In genomic region chr17:64334851-64335250, GRCh38 we compare ENCODE assay signal across 23 cellular contexts. TPM values are rescaled to one million over a fixed set of nuclear protein-coding genes. Genes with fewer than 3 reads are reported as not detected.
DNase-seq lines count a peak whose midpoint lies in the region; ATAC-seq, FAIRE-seq and TF ChIP-seq lines count a peak whose summit lies in the region.
"Had no signal": no experiment of that assay in that cellular context is flagged by ENCODE, and none has a peak within 500 bp of the region (broad histone marks: within the 10 kb centered on the region; RNA-seq: fewer than 3 reads in every experiment).

No MANE protein-coding gene starts in this region.

- DNase-seq in CD14-positive monocyte (ENCODE audit: low spot score) (no peak), SJCRH30 (peak; percentile 57 to 74), lower lobe of right lung (no peak), HTR-8/SVneo (ENCODE audit: insufficient read length, low spot score) (no peak), NCI-H774 (lab: John Stamatoyannopoulos, UW) (no peak)
- DNase-seq in stimulated activated effector memory CD8-positive, alpha-beta T cell treated with anti-CD3 and anti-CD28 coated beads, Interleukin-12 subunit alpha, Interleukin-12 subunit beta, amount 100 ng/mL, for 72 hours (ENCODE audit: low spot score in 2 of 2), result no peak
- no peak for DNase-seq in NK-92 treated with Interleukin-12 subunit alpha and Interleukin-12 subunit beta, amount 100 ng/mL, for 24 hours (lab: John Stamatoyannopoulos, UW)
- DNase-seq: activated CD4-positive, alpha-beta T cell treated with anti-CD3 and anti-CD28 coated beads for 36 hours; activated effector memory CD4-positive, alpha-beta T cell treated with Interleukin-2 at 50 U/mL for 16 hours; activated naive CD8-positive, alpha-beta T cell treated with anti-CD3 and anti-CD28 coated beads, Interleukin-2, amount 50 U/mL, for 24 hours; body of pancreas; CD4-positive, alpha-beta memory T cell; effector CD4-positive, alpha-beta T cell; HFFc6; NCI-H1417 treated with DMSO at 0.1 percent for 48 hours; T-helper 2 cell; tibial artery had no signal

- H3K27me3 ChIP-seq in SJCRH30, result no peaks in the 10 kb centered on the region
- H3K27me3 ChIP-seq in lower lobe of right lung (ENCODE audit: low read depth), result no peaks in the 10 kb centered on the region
- H3K27me3 ChIP-seq: body of pancreas, tibial artery had no signal

- H3K9me3 Mint-ChIP-seq in CD14-positive monocyte, result peaks cover 0 to 3% (median 0%) of the 10 kb centered on the region in 7 donors
- H3K9me3 Mint-ChIP-seq in stimulated activated effector memory CD8-positive, alpha-beta T cell treated with anti-CD3 and anti-CD28 coated beads, Interleukin-12 subunit alpha, Interleukin-12 subunit beta, amount 100 ng/mL, for 72 hours, result no peaks in the 10 kb centered on the region
- H3K9me3 Mint-ChIP-seq: activated naive CD8-positive, alpha-beta T cell treated with anti-CD3 and anti-CD28 coated beads, Interleukin-2, amount 50 U/mL, for 24 hours; CD4-positive, alpha-beta memory T cell; GM23338; HFFc6; memory B cell; stimulated activated naive CD8-positive, alpha-beta T cell treated with anti-CD3 and anti-CD28 coated beads, Interleukin-15, Interleukin-2, amounts not matched to agents 100 ng/mL and 50 ng/mL, for 24 hours had no signal

- H3K36me3 Mint-ChIP-seq in CD14-positive monocyte, result peaks cover 60 to 73% of the 10 kb centered on the region in 2 donors
- no peaks in the 10 kb centered on the region for H3K36me3 Mint-ChIP-seq in stimulated activated effector memory CD8-positive, alpha-beta T cell treated with anti-CD3 and anti-CD28 coated beads, Interleukin-12 subunit alpha, Interleukin-12 subunit beta, amount 100 ng/mL, for 72 hours
- H3K36me3 Mint-ChIP-seq: CD4-positive, alpha-beta memory T cell had no signal

- no peaks in the 10 kb centered on the region for H3K36me3 ChIP-seq in SJCRH30
- peaks cover 29% of the 10 kb centered on the region for H3K36me3 ChIP-seq in lower lobe of right lung
- H3K36me3 ChIP-seq: tibial artery had no signal

- no peak for ATAC-seq in lower lobe of right lung
- no peak for ATAC-seq in stimulated activated effector memory CD8-positive, alpha-beta T cell treated with anti-CD3 and anti-CD28 coated beads, Interleukin-12 subunit alpha, Interleukin-12 subunit beta, amount 100 ng/mL, for 72 hours
- ATAC-seq: activated CD4-positive, alpha-beta T cell treated with anti-CD3 and anti-CD28 coated beads for 36 hours; activated naive CD8-positive, alpha-beta T cell treated with anti-CD3 and anti-CD28 coated beads, Interleukin-2, amount 50 U/mL, for 24 hours; body of pancreas; GM23338 had no signal

- peaks cover 7% of the 10 kb centered on the region for H3K4me1 ChIP-seq in SJCRH30
- peaks cover 96% of the 10 kb centered on the region for H3K4me1 ChIP-seq in lower lobe of right lung
- H3K4me1 ChIP-seq: body of pancreas had no signal

- peaks cover 0 to 2% (median 1%) of the 10 kb centered on the region in 3 donors for H3K27me3 Mint-ChIP-seq in CD14-positive monocyte (ENCODE audit: low read depth in 3 of 3)
- H3K27me3 Mint-ChIP-seq: activated CD4-positive, alpha-beta T cell treated with anti-CD3 and anti-CD28 coated beads for 36 hours; activated naive CD8-positive, alpha-beta T cell treated with anti-CD3 and anti-CD28 coated beads, Interleukin-2, amount 50 U/mL, for 24 hours; CD4-positive, alpha-beta memory T cell; memory B cell; stimulated activated naive CD8-positive, alpha-beta T cell treated with anti-CD3 and anti-CD28 coated beads, Interleukin-15, Interleukin-2, amounts not matched to agents 100 ng/mL and 50 ng/mL, for 24 hours had no signal

- H3K4me3 Mint-ChIP-seq in CD14-positive monocyte, result no peak overlapping the region
- no peak overlapping the region for H3K4me3 Mint-ChIP-seq in stimulated activated effector memory CD8-positive, alpha-beta T cell treated with anti-CD3 and anti-CD28 coated beads, Interleukin-12 subunit alpha, Interleukin-12 subunit beta, amount 100 ng/mL, for 72 hours
- H3K4me3 Mint-ChIP-seq: activated CD4-positive, alpha-beta T cell treated with anti-CD3 and anti-CD28 coated beads for 36 hours; activated naive CD8-positive, alpha-beta T cell treated with anti-CD3 and anti-CD28 coated beads, Interleukin-2, amount 50 U/mL, for 24 hours; CD4-positive, alpha-beta memory T cell; GM23338; HFFc6; memory B cell; stimulated activated naive CD8-positive, alpha-beta T cell treated with anti-CD3 and anti-CD28 coated beads, Interleukin-15, Interleukin-2, amounts not matched to agents 100 ng/mL and 50 ng/mL, for 24 hours had no signal

- H3K9me3 ChIP-seq in SJCRH30 (replicated peaks), result no peaks in the 10 kb centered on the region
- H3K9me3 ChIP-seq in lower lobe of right lung, result no peaks in the 10 kb centered on the region
- H3K9me3 ChIP-seq: body of pancreas, tibial artery had no signal

- peak overlapping the region; percentile 32 to 99 (median 95) for H3K27ac Mint-ChIP-seq in CD14-positive monocyte
- peak overlapping the region; percentile 6 for H3K27ac Mint-ChIP-seq in stimulated activated effector memory CD8-positive, alpha-beta T cell treated with anti-CD3 and anti-CD28 coated beads, Interleukin-12 subunit alpha, Interleukin-12 subunit beta, amount 100 ng/mL, for 72 hours
- H3K27ac Mint-ChIP-seq: activated CD4-positive, alpha-beta T cell treated with anti-CD3 and anti-CD28 coated beads for 36 hours; GM23338; HFFc6; memory B cell had no signal

- H3K4me1 Mint-ChIP-seq in CD14-positive monocyte, result peaks cover 91% of the 10 kb centered on the region
- no peaks in the 10 kb centered on the region for H3K4me1 Mint-ChIP-seq in stimulated activated effector memory CD8-positive, alpha-beta T cell treated with anti-CD3 and anti-CD28 coated beads, Interleukin-12 subunit alpha, Interleukin-12 subunit beta, amount 100 ng/mL, for 72 hours
- H3K4me1 Mint-ChIP-seq: memory B cell had no signal

- no peak overlapping the region for H3K4me3 ChIP-seq in SJCRH30
- H3K4me3 ChIP-seq in lower lobe of right lung, result no peak overlapping the region
- H3K4me3 ChIP-seq: body of pancreas, GM23338, tibial artery had no signal

- intact Hi-C loops in CD14-positive monocyte (cut with micrococcal nuclease), result no loop called here
- intact Hi-C loops in lower lobe of right lung (cut with DNase I), result no loop called here

- peak overlapping the region; percentile 9; the same call in 1 of the 2 replicates for H3K27ac ChIP-seq in SJCRH30
- H3K27ac ChIP-seq in lower lobe of right lung, result peak overlapping the region; percentile 79
- H3K27ac ChIP-seq: body of pancreas, epithelial cell of prostate, KMS-11 had no signal

- no peak for FAIRE-seq in HTR-8/SVneo (lab: Jason Lieb, UNC)
- FAIRE-seq: GM12892 had no signal

- TF ChIP-seq CTCF in CD14-positive monocyte (IDR thresholded peaks at IDR 0.05) (no peak), lower lobe of right lung (IDR thresholded peaks at IDR 0.05) (no peak)

RNA-seq across cellular contexts. Expression of gene PECAM1, which starts 55.8 kb away (rescaled TPM):
- polyA plus RNA-seq in CD14-positive monocyte, result 100 to 1,000 TPM; 205 to 342 TPM
- total RNA-seq in SJCRH30 (2014; rRNA removed; shearing (Covaris generic)), result 0.49 and 0.68 TPM in 2 replicates
- 679 TPM for total RNA-seq in lower lobe of right lung
- total RNA-seq: GM23338 had no signal
- polyA plus RNA-seq: GM23338 had no signal

Comparison
In these comparisons a context has a peak if more than half of its experiments do, and no peak if none do; other contexts are left out.
1. DNase-seq: peak in SJCRH30 (2 of 2); none in CD14-positive monocyte (single experiment), lower lobe of right lung (single experiment), stimulated activated effector memory CD8-positive, alpha-beta T cell treated with anti-CD3 and anti-CD28 coated beads, Interleukin-12 subunit alpha, Interleukin-12 subunit beta, amount 100 ng/mL, for 72 hours (0 of 2), HTR-8/SVneo (single experiment), NK-92 treated with Interleukin-12 subunit alpha and Interleukin-12 subunit beta, amount 100 ng/mL, for 24 hours (single experiment) and NCI-H774 (single experiment).
2. RNA of gene PECAM1, which starts 55.8 kb away (total RNA-seq): 679 TPM in lower lobe of right lung (single experiment); 0.49 to 0.68 TPM in SJCRH30; every median in the first group is over 100 times any median in the second.